In genomic region chr20:17957505-17958325, GRCh38 we compare ENCODE assay signal across 11 cellular contexts. TPM values are rescaled to one million over a fixed set of nuclear protein-coding genes. Genes with fewer than 3 reads are reported as not detected.
A peak's percentile ranks its signal among the peaks of the same experiment; 100 is the strongest.
DNase-seq lines count a peak whose midpoint lies in the region; ATAC-seq and TF ChIP-seq lines count a peak whose summit lies in the region.
"Had no signal": no experiment of that assay in that cellular context is flagged by ENCODE, and none has a peak within 500 bp of the region (broad histone marks: within the 10 kb centered on the region; RNA-seq: fewer than 3 reads in every experiment).

No MANE protein-coding gene starts in this region.

- H2AK5ac ChIP-seq in H9 (ENCODE audit: insufficient read length, low read length), result no peak overlapping the region

- H3K36me3 ChIP-seq in gastroesophageal sphincter (peaks cover 0 to 30% of the 10 kb centered on the region in 2 donors), skeletal muscle tissue (ENCODE audit: control insufficient read depth in 3 of 3, insufficient read depth in 3 of 3, low read length in 3 of 3) (peaks cover 7 to 31% (median 19%) of the 10 kb centered on the region in 3 donors)

- H3K14ac ChIP-seq in H9 (ENCODE audit: insufficient read depth, low read length), result no peak overlapping the region

- no peak overlapping the region for H3K4me3 Mint-ChIP-seq in H9
- no peak overlapping the region for H3K4me3 Mint-ChIP-seq in activated CD4-positive, alpha-beta memory T cell treated with anti-CD3 and anti-CD28 coated beads, Interleukin-2, amount 10 ng/mL, durations not matched to agents 7 days and 5 days

- H3K36me3 Mint-ChIP-seq in H9 (ENCODE audit: insufficient read depth in 1 of 3, low read depth in 3 of 3), result peaks cover 46 to 67% (median 67%) of the 10 kb centered on the region in 3 experiments
- peaks cover 78% of the 10 kb centered on the region for H3K36me3 Mint-ChIP-seq in activated CD4-positive, alpha-beta memory T cell treated with anti-CD3 and anti-CD28 coated beads, Interleukin-2, amount 10 ng/mL, durations not matched to agents 7 days and 5 days (ENCODE audit: low read depth)

- no peaks in the 10 kb centered on the region for H3K23me2 ChIP-seq in H9 (ENCODE audit: insufficient read length, low read depth, low read length, poor library complexity, severe bottlenecking)

- H3K79me1 ChIP-seq in H9 (ENCODE audit: insufficient read depth, low read depth, low read length, poor library complexity, severe bottlenecking), result peaks cover 8% of the 10 kb centered on the region

- POLR2A ChIA-PET in activated CD4-positive, alpha-beta memory T cell treated with anti-CD3 and anti-CD28 coated beads, Interleukin-2, amount 10 ng/mL, durations not matched to agents 7 days and 5 days (lab: Charles Lee), result interaction anchor here (1.0 to 19.8 kb wide), 5 partner anchors 9 to 29 kb away, joined by 4 to 353 read pairs (median 8); partner anchors contain the start of genes MGME1 and SNX5

- ATAC-seq in gastroesophageal sphincter (peak; percentile 28), GM19467 (IDR thresholded peaks at IDR 0.05; ENCODE audit: unreplicated experiment) (no peak)
- ATAC-seq: left ventricle myocardium superior had no signal

- no peak overlapping the region for H2BK120ac ChIP-seq in H9 (ENCODE audit: low read depth, low read length, poor library complexity, severe bottlenecking)

- H3K56ac ChIP-seq in H9 (ENCODE audit: insufficient read length, low read depth, low read length), result no peak overlapping the region

- no peak overlapping the region for H4K91ac ChIP-seq in H9 (ENCODE audit: insufficient read length, low read depth, low read length)

- H4K20me1 ChIP-seq in H9 (ENCODE audit: control insufficient read depth, insufficient read depth, insufficient read length), result no peaks in the 10 kb centered on the region

- H3K27me3 ChIP-seq in H9 (ENCODE audit: insufficient read depth, low read length) (no peaks in the 10 kb centered on the region), gastroesophageal sphincter (no peaks in the 10 kb centered on the region), skeletal muscle tissue (ENCODE audit: control insufficient read depth in 3 of 3, insufficient read depth in 3 of 3, low read length in 3 of 3) (no peaks in the 10 kb centered on the region)

- TF ChIP-seq CTCF in H9 (conservative IDR thresholded peaks at IDR 0.05) (no peak), gastroesophageal sphincter (IDR thresholded peaks at IDR 0.05) (no peak)

- H3K79me2 ChIP-seq in H9 (ENCODE audit: insufficient read depth, low read length), result peaks cover 70% of the 10 kb centered on the region

- no CpG with 5 or more reads among the region's 5 CpGs for WGBS in H9 (ENCODE audit: extremely low coverage, insufficient read length, low lambda C conversion rate)
- 27 to 39% methylated on average over 5 of the region's 5 CpGs for WGBS in gastroesophageal sphincter (ENCODE audit: low coverage in 1 of 2), 2 donors

- H2BK20ac ChIP-seq in H9 (ENCODE audit: low read depth, low read length, poor library complexity, severe bottlenecking), result no peak overlapping the region

- no peak overlapping the region for H3K4me3 ChIP-seq in gastroesophageal sphincter
- H3K4me3 ChIP-seq in skeletal muscle tissue (ENCODE audit: low read length in 3 of 3), result no peak overlapping the region

- H3T11ph ChIP-seq in H9 (ENCODE audit: low read length), result no peak overlapping the region

- no peak overlapping the region for H2AFZ ChIP-seq in H9 (ENCODE audit: low read length)

- no peak overlapping the region for H3K23ac ChIP-seq in H9 (ENCODE audit: insufficient read length, low read depth, low read length)

- no peaks in the 10 kb centered on the region for H3K9me3 ChIP-seq in H9 (ENCODE audit: control insufficient read depth, low read depth, low read length)
- H3K9me3 ChIP-seq in gastroesophageal sphincter, result no peaks in the 10 kb centered on the region
- no peaks in the 10 kb centered on the region for H3K9me3 ChIP-seq in skeletal muscle tissue (ENCODE audit: control insufficient read depth in 3 of 3, low read length in 3 of 3)

- no peaks in the 10 kb centered on the region for H3K27me3 Mint-ChIP-seq in H9 (ENCODE audit: low read depth)
- no peaks in the 10 kb centered on the region for H3K27me3 Mint-ChIP-seq in activated CD4-positive, alpha-beta memory T cell treated with anti-CD3 and anti-CD28 coated beads, Interleukin-2, amount 10 ng/mL, durations not matched to agents 7 days and 5 days

- H2BK15ac ChIP-seq in H9 (ENCODE audit: low read depth, low read length), result no peak overlapping the region

- no peak for TF ChIP-seq POLR2A in gastroesophageal sphincter (IDR thresholded peaks at IDR 0.05)

- no peak overlapping the region for H2BK5ac ChIP-seq in H9 (ENCODE audit: insufficient read length, low read length)

- peak overlapping the region in 2 of 3 experiments; percentile 64 to 72; a peak in 2 of 7 replicates for H3K27ac Mint-ChIP-seq in H9
- H3K27ac Mint-ChIP-seq in activated CD4-positive, alpha-beta memory T cell treated with anti-CD3 and anti-CD28 coated beads, Interleukin-2, amount 10 ng/mL, durations not matched to agents 7 days and 5 days, result peak overlapping the region; percentile 83

- peaks cover 45% of the 10 kb centered on the region in 2 experiments for H3K4me1 Mint-ChIP-seq in H9
- peaks cover 94% of the 10 kb centered on the region for H3K4me1 Mint-ChIP-seq in activated CD4-positive, alpha-beta memory T cell treated with anti-CD3 and anti-CD28 coated beads, Interleukin-2, amount 10 ng/mL, durations not matched to agents 7 days and 5 days

- no peak overlapping the region for H2BK12ac ChIP-seq in H9 (ENCODE audit: insufficient read length, low read depth, low read length)

- no peak overlapping the region for H3K9ac ChIP-seq in H9 (ENCODE audit: extremely low read depth, insufficient read length, low read length)
- H3K9ac ChIP-seq in skeletal muscle tissue (ENCODE audit: low read depth in 1 of 3, low read length in 3 of 3), result no peak overlapping the region

- H4K8ac ChIP-seq in H9 (replicated peaks; ENCODE audit: insufficient read length, low read depth, low read length), result no peak overlapping the region

- no peak overlapping the region for H3K27ac ChIP-seq in H9 (ENCODE audit: insufficient read length, low read depth, low read length)
- H3K27ac ChIP-seq in gastroesophageal sphincter, result peak overlapping the region; percentile 60 to 83 (median 78)
- H3K27ac ChIP-seq in skeletal muscle tissue (ENCODE audit: low read depth, low read length), result peak overlapping the region; percentile 41

- TF ChIP-seq EP300 in gastroesophageal sphincter (IDR thresholded peaks at IDR 0.05), result no peak

- H3K4me2 ChIP-seq in H9 (ENCODE audit: insufficient read depth, insufficient read length, low read length), result no peak overlapping the region

- no peak overlapping the region for H3K4ac ChIP-seq in H9 (ENCODE audit: low read depth, low read length)

- H3K4me1 ChIP-seq in H9 (ENCODE audit: insufficient read depth, low read length) (no peaks in the 10 kb centered on the region; the same call in 1 of the 2 replicates), gastroesophageal sphincter (peaks cover 14 to 82% (median 36%) of the 10 kb centered on the region in 3 donors), skeletal muscle tissue (ENCODE audit: control insufficient read depth in 3 of 3, insufficient read depth in 3 of 3, low read length in 3 of 3) (peaks cover 26 to 40% (median 33%) of the 10 kb centered on the region in 3 donors)

- H4K5ac ChIP-seq in H9 (ENCODE audit: insufficient read length, low read depth, low read length), result no peak overlapping the region

- no peak overlapping the region for H3K18ac ChIP-seq in H9 (ENCODE audit: insufficient read length, low read depth, low read length)

- H3K9me3 Mint-ChIP-seq in H9, result no peaks in the 10 kb centered on the region
- no peaks in the 10 kb centered on the region for H3K9me3 Mint-ChIP-seq in activated CD4-positive, alpha-beta memory T cell treated with anti-CD3 and anti-CD28 coated beads, Interleukin-2, amount 10 ng/mL, durations not matched to agents 7 days and 5 days

- no peak for DNase-seq in H9
- DNase-seq in activated CD4-positive, alpha-beta memory T cell treated with anti-CD3 and anti-CD28 coated beads, Interleukin-2, amount 10 ng/mL, durations not matched to agents 7 days and 5 days, result no peak
- no peak for DNase-seq in stimulated activated CD4-positive, alpha-beta T cell treated with anti-CD3 and anti-CD28 coated beads, Interleukin-1b, Interleukin-23, amount 100 ng/mL, for 48 hours
- no peak for DNase-seq in NCI-H146 (lab: John Stamatoyannopoulos, UW)
- DNase-seq: activated effector memory CD4-positive, alpha-beta T cell treated with anti-CD3 and anti-CD28 coated beads, Interleukin-2, amount 50 U/mL, for 16 hours; left ventricle myocardium superior; NCI-H226; stimulated activated CD4-positive, alpha-beta T cell treated with anti-CD3 and anti-CD28 coated beads, Interleukin-12 subunit alpha, Interleukin-12 subunit beta, amount 100 ng/mL, for 4 hours had no signal

- CTCF ChIA-PET in activated CD4-positive, alpha-beta memory T cell treated with anti-CD3 and anti-CD28 coated beads, Interleukin-2, amount 10 ng/mL, durations not matched to agents 7 days and 5 days (lab: Charles Lee), result interaction anchor here (0.8 to 1.9 kb wide), 8 partner anchors 9 to 276 kb away, joined by 3 to 13 read pairs (median 6); partner anchors contain the start of gene RRBP1

RNA-seq across cellular contexts. Expression of gene SNX5, which starts 10.9 kb away (rescaled TPM):
- 179 and 194 TPM in 2 replicates for total RNA-seq in H9 (2021)
- total RNA-seq in activated CD4-positive, alpha-beta memory T cell treated with anti-CD3 and anti-CD28 coated beads, Interleukin-2, amount 10 ng/mL, durations not matched to agents 7 days and 5 days, result 100 to 1,000 TPM; 236 to 250 TPM
- 10 to 100 TPM; 47.5 to 90.9 (median 70.2) TPM for total RNA-seq in gastroesophageal sphincter
- 95.0 TPM for total RNA-seq in skeletal muscle tissue

RNA-seq across cellular contexts. Expression of gene MGME1, which starts 11.1 kb away (rescaled TPM):
- total RNA-seq in H9 (2021), result 47.7 and 48.9 TPM in 2 replicates
- total RNA-seq in activated CD4-positive, alpha-beta memory T cell treated with anti-CD3 and anti-CD28 coated beads, Interleukin-2, amount 10 ng/mL, durations not matched to agents 7 days and 5 days, result 10 to 100 TPM; 53.9 to 56.7 TPM
- total RNA-seq in gastroesophageal sphincter, result 10 to 100 TPM in 2 of 4 donors, 1 to 10 TPM in 2; 6.3 to 13.5 (median 9.9) TPM
- total RNA-seq in skeletal muscle tissue, result 6.8 TPM
